ENCODE assay signal across 1 cellular context in genomic region chr15:70142072-70142321, GRCh38.
TF ChIP-seq lines count a peak whose summit lies in the region.

No MANE protein-coding gene starts in this region.

TF ChIP-seq in HepG2, 621 proteins besides CTCF, POLR2A, EP300 and RAD21 (continued from another document):
- TF ChIP-seq BCLAF1 (IDR thresholded peaks at IDR 0.05): no peak
- TF ChIP-seq TCF7 (IDR thresholded peaks at IDR 0.05; ENCODE audit: low read depth): no peak
- no peak for TF ChIP-seq THAP9 (CRISPR knock-in tag; IDR thresholded peaks at IDR 0.05; ENCODE audit: borderline replicate concordance)
- no peak for TF ChIP-seq ZNF225 (CRISPR knock-in tag; IDR thresholded peaks at IDR 0.05)
- no peak for TF ChIP-seq ARNTL (CRISPR knock-in tag; IDR thresholded peaks at IDR 0.05)
- no peak for TF ChIP-seq NR3C1 (CRISPR knock-in tag; IDR thresholded peaks at IDR 0.05)
- TF ChIP-seq ZFP1 (CRISPR knock-in tag; IDR thresholded peaks at IDR 0.05): no peak
- TF ChIP-seq BCL6 (CRISPR knock-in tag; IDR thresholded peaks at IDR 0.05): no peak
- TF ChIP-seq USF2 (IDR thresholded peaks at IDR 0.05; ENCODE audit: low read depth, low read length): no peak
- TF ChIP-seq USF2 (CRISPR knock-in tag; IDR thresholded peaks at IDR 0.05; ENCODE audit: borderline replicate concordance): no peak
- TF ChIP-seq ZNF513 (CRISPR knock-in tag; conservative IDR thresholded peaks at IDR 0.05): no peak
- TF ChIP-seq GLI4 (CRISPR knock-in tag; IDR thresholded peaks at IDR 0.05; ENCODE audit: borderline replicate concordance): no peak
